ENCODE assay signal across 6 cellular contexts in genomic region chr17:75271955-75272847, GRCh38. TPM values are rescaled to one million over a fixed set of nuclear protein-coding genes. Genes with fewer than 3 reads are reported as not detected.
DNase-seq lines count a peak whose midpoint lies in the region; ATAC-seq and TF ChIP-seq lines count a peak whose summit lies in the region.

No MANE protein-coding gene starts in this region.

- H3K27me3 ChIP-seq in BE2C (no peaks in the 10 kb centered on the region), skeletal muscle tissue (ENCODE audit: control insufficient read depth in 3 of 3, insufficient read depth in 3 of 3, low read length in 3 of 3) (no peaks in the 10 kb centered on the region)

- H3K4me1 ChIP-seq in BE2C, result peaks cover 19% of the 10 kb centered on the region
- peaks cover 28 to 35% (median 31%) of the 10 kb centered on the region in 3 donors for H3K4me1 ChIP-seq in skeletal muscle tissue (ENCODE audit: control insufficient read depth in 3 of 3, insufficient read depth in 3 of 3, low read length in 3 of 3)

- peaks cover 23% of the 10 kb centered on the region for H3K36me3 ChIP-seq in BE2C
- peaks cover 14 to 17% (median 16%) of the 10 kb centered on the region in 3 donors for H3K36me3 ChIP-seq in skeletal muscle tissue (ENCODE audit: control insufficient read depth in 3 of 3, insufficient read depth in 3 of 3, low read length in 3 of 3)

- DNase-seq in BE2C (peak; percentile 81), NCI-H524 (lab: John Stamatoyannopoulos, UW) (peak; percentile 68 to 88), epithelial cell of esophagus (ENCODE audit: low read depth) (no peak)

- H3K4me3 ChIP-seq in BE2C (ENCODE audit: low read depth, low read length) (peak overlapping the region; percentile 85), epithelial cell of esophagus (ENCODE audit: low read length) (peak overlapping the region; percentile 68), skeletal muscle tissue (ENCODE audit: low read length in 3 of 3) (peak overlapping the region; percentile 70 to 87 (median 72))

- peak; percentile 16 for TF ChIP-seq CTCF in BE2C (IDR thresholded peaks at IDR 0.05; ENCODE audit: low read depth, low read length)
- TF ChIP-seq CTCF in epithelial cell of esophagus (IDR thresholded peaks at IDR 0.05; ENCODE audit: insufficient read depth, low read depth, low read length, missing control alignments), result no peak

- H3K27ac ChIP-seq in skeletal muscle tissue (ENCODE audit: low read depth, low read length), result peak overlapping the region; percentile 54

- H3K9ac ChIP-seq in skeletal muscle tissue (ENCODE audit: low read depth in 1 of 3, low read length in 3 of 3), result peak overlapping the region; percentile 74 to 95 (median 84)

- ATAC-seq in GM19328 (IDR thresholded peaks at IDR 0.05; ENCODE audit: unreplicated experiment) (no peak), HG03442 (IDR thresholded peaks at IDR 0.05; ENCODE audit: unreplicated experiment) (no peak)

- H3K9me3 ChIP-seq in BE2C (no peaks in the 10 kb centered on the region), skeletal muscle tissue (ENCODE audit: control insufficient read depth in 3 of 3, low read length in 3 of 3) (no peaks in the 10 kb centered on the region)

RNA-seq across cellular contexts. Expression of gene MIF4GD, which starts 1.2 kb away (rescaled TPM):
- 61.8 TPM for polyA plus RNA-seq in BE2C (2012; ENCODE audit: insufficient read depth, insufficient read length, low read depth)
- 7.8 TPM for total RNA-seq in skeletal muscle tissue

RNA-seq across cellular contexts. Expression of gene MRPS7, which starts 10.5 kb away (rescaled TPM):
- 232 TPM for polyA plus RNA-seq in BE2C (2012; ENCODE audit: insufficient read depth, insufficient read length, low read depth)
- total RNA-seq in skeletal muscle tissue, result 71.5 TPM

RNA-seq across cellular contexts. Expression of gene GGA3, which starts 10.8 kb away (rescaled TPM):
- 66.2 TPM for polyA plus RNA-seq in BE2C (2012; ENCODE audit: insufficient read depth, insufficient read length, low read depth)
- total RNA-seq in skeletal muscle tissue, result 4.7 TPM

RNA-seq across cellular contexts. Expression of gene SLC25A19, which starts 17.0 kb away (rescaled TPM):
- polyA plus RNA-seq in BE2C (2012; ENCODE audit: insufficient read depth, insufficient read length, low read depth), result 35.1 TPM
- 1.0 TPM for total RNA-seq in skeletal muscle tissue
